ENCODE assay signal across 1 cellular context in the genomic region with DNA sequence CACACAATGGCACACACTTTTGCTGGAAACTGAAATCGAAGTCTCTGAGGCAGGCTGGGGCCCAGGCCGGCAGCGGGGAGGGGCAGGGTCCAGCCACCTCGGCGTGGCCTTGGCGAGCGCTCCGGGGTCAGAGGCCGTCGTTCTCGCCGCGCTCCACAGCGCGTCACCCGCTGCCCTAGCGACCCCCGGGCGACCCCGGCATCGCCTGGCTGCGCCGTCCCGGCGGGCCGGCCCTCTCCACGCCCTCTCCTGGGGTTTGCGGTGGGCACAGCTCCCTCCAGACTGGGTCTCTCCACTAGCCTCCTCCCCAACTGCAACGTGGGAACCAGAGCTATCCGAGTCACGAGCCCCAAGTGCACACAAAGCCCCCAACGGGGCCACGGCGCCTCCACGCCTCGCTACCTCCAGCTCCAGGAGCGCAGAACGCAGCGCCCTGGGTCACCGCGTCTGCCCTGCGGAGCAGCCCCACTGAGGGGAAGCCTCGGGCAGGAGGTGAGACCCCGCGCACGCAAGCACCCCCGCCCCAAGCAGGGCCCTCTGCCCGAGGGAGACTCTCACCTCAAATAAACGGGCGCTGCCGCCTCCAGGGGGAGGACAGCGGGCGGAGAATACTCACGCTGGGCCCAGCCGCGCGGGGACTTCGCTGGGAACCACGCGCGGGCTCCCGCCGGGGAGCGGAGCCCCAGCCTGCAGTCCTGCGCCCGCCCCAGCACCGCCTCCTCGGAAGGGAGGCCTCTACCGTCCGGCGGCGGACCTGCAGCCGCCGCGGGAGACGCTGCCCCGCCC.
TF ChIP-seq lines count a peak whose summit lies in the region.

No MANE protein-coding gene starts in this region.

TF ChIP-seq in HepG2, 621 proteins besides CTCF, POLR2A, EP300 and RAD21 (continued from another document and continues in another):
- no peak; the same call in 1 of the 2 replicates for TF ChIP-seq ZNF547 (CRISPR knock-in tag; IDR thresholded peaks at IDR 0.05)
- TF ChIP-seq ZNF33A (CRISPR knock-in tag; IDR thresholded peaks at IDR 0.05; ENCODE audit: borderline replicate concordance) = no peak
- peak; percentile 9; the same call in 1 of the 2 replicates for TF ChIP-seq IRX3 (CRISPR knock-in tag; IDR thresholded peaks at IDR 0.05; ENCODE audit: borderline replicate concordance, low read depth)
- no peak for TF ChIP-seq JUN (CRISPR knock-in tag; IDR thresholded peaks at IDR 0.05)
- no peak for TF ChIP-seq MBNL3 (CRISPR knock-in tag; conservative IDR thresholded peaks at IDR 0.05)
- 0 out of 2 replicates have a peak, but pooled peaks have one; percentile 71 for TF ChIP-seq ZNF790 (CRISPR knock-in tag; IDR thresholded peaks at IDR 0.05; ENCODE audit: borderline replicate concordance)
- peak; percentile 14; the same call in 1 of the 2 replicates for TF ChIP-seq ZNF121 (CRISPR knock-in tag; IDR thresholded peaks at IDR 0.05)
- TF ChIP-seq STAT5B (CRISPR knock-in tag; IDR thresholded peaks at IDR 0.05) = no peak
- peak; percentile 2; the same call in 1 of the 2 replicates for TF ChIP-seq REPIN1 (CRISPR knock-in tag; IDR thresholded peaks at IDR 0.05; ENCODE audit: borderline replicate concordance, low read depth)
- no peak for TF ChIP-seq ZNF703 (CRISPR knock-in tag; IDR thresholded peaks at IDR 0.05; ENCODE audit: borderline replicate concordance)
- no peak for TF ChIP-seq SP1 (IDR thresholded peaks at IDR 0.05)
- TF ChIP-seq SP1 (CRISPR knock-in tag; IDR thresholded peaks at IDR 0.05) = peak; percentile 56; the same call in 1 of the 2 replicates
- no peak for TF ChIP-seq THAP11 (CRISPR knock-in tag; IDR thresholded peaks at IDR 0.05)
- TF ChIP-seq STAG1 (CRISPR knock-in tag; IDR thresholded peaks at IDR 0.05) = no peak
- TF ChIP-seq SRSF1 (optimal IDR thresholded peaks at IDR 0.05; ENCODE audit: low read depth, low read length) = no peak
- TF ChIP-seq MEIS2 (CRISPR knock-in tag; IDR thresholded peaks at IDR 0.05) = peak; percentile 23; the same call in 1 of the 2 replicates
- TF ChIP-seq, protein P1, sequence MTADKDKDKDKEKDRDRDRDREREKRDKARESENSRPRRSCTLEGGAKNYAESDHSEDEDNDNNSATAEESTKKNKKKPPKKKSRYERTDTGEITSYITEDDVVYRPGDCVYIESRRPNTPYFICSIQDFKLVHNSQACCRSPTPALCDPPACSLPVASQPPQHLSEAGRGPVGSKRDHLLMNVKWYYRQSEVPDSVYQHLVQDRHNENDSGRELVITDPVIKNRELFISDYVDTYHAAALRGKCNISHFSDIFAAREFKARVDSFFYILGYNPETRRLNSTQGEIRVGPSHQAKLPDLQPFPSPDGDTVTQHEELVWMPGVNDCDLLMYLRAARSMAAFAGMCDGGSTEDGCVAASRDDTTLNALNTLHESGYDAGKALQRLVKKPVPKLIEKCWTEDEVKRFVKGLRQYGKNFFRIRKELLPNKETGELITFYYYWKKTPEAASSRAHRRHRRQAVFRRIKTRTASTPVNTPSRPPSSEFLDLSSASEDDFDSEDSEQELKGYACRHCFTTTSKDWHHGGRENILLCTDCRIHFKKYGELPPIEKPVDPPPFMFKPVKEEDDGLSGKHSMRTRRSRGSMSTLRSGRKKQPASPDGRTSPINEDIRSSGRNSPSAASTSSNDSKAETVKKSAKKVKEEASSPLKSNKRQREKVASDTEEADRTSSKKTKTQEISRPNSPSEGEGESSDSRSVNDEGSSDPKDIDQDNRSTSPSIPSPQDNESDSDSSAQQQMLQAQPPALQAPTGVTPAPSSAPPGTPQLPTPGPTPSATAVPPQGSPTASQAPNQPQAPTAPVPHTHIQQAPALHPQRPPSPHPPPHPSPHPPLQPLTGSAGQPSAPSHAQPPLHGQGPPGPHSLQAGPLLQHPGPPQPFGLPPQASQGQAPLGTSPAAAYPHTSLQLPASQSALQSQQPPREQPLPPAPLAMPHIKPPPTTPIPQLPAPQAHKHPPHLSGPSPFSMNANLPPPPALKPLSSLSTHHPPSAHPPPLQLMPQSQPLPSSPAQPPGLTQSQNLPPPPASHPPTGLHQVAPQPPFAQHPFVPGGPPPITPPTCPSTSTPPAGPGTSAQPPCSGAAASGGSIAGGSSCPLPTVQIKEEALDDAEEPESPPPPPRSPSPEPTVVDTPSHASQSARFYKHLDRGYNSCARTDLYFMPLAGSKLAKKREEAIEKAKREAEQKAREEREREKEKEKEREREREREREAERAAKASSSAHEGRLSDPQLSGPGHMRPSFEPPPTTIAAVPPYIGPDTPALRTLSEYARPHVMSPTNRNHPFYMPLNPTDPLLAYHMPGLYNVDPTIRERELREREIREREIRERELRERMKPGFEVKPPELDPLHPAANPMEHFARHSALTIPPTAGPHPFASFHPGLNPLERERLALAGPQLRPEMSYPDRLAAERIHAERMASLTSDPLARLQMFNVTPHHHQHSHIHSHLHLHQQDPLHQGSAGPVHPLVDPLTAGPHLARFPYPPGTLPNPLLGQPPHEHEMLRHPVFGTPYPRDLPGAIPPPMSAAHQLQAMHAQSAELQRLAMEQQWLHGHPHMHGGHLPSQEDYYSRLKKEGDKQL (CRISPR knock-in tag; IDR thresholded peaks at IDR 0.05; ENCODE audit: low read depth) = no peak
- TF ChIP-seq, protein P2, sequence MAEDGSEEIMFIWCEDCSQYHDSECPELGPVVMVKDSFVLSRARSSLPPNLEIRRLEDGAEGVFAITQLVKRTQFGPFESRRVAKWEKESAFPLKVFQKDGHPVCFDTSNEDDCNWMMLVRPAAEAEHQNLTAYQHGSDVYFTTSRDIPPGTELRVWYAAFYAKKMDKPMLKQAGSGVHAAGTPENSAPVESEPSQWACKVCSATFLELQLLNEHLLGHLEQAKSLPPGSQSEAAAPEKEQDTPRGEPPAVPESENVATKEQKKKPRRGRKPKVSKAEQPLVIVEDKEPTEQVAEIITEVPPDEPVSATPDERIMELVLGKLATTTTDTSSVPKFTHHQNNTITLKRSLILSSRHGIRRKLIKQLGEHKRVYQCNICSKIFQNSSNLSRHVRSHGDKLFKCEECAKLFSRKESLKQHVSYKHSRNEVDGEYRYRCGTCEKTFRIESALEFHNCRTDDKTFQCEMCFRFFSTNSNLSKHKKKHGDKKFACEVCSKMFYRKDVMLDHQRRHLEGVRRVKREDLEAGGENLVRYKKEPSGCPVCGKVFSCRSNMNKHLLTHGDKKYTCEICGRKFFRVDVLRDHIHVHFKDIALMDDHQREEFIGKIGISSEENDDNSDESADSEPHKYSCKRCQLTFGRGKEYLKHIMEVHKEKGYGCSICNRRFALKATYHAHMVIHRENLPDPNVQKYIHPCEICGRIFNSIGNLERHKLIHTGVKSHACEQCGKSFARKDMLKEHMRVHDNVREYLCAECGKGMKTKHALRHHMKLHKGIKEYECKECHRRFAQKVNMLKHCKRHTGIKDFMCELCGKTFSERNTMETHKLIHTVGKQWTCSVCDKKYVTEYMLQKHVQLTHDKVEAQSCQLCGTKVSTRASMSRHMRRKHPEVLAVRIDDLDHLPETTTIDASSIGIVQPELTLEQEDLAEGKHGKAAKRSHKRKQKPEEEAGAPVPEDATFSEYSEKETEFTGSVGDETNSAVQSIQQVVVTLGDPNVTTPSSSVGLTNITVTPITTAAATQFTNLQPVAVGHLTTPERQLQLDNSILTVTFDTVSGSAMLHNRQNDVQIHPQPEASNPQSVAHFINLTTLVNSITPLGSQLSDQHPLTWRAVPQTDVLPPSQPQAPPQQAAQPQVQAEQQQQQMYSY (CRISPR knock-in tag; IDR thresholded peaks at IDR 0.05) = no peak
- TF ChIP-seq, protein P3, sequence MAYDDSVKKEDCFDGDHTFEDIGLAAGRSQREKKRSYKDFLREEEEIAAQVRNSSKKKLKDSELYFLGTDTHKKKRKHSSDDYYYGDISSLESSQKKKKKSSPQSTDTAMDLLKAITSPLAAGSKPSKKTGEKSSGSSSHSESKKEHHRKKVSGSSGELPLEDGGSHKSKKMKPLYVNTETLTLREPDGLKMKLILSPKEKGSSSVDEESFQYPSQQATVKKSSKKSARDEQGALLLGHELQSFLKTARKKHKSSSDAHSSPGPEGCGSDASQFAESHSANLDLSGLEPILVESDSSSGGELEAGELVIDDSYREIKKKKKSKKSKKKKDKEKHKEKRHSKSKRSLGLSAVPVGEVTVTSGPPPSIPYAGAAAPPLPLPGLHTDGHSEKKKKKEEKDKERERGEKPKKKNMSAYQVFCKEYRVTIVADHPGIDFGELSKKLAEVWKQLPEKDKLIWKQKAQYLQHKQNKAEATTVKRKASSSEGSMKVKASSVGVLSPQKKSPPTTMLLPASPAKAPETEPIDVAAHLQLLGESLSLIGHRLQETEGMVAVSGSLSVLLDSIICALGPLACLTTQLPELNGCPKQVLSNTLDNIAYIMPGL (CRISPR knock-in tag; IDR thresholded peaks at IDR 0.05; ENCODE audit: borderline replicate concordance in 1 of 2, low read depth in 1 of 2) = peak; percentile 76 to 89; a peak in 3 of 4 replicates
- TF ChIP-seq HOXA7 (CRISPR knock-in tag; IDR thresholded peaks at IDR 0.05) = no peak
- TF ChIP-seq NAIF1 (CRISPR knock-in tag; IDR thresholded peaks at IDR 0.05; ENCODE audit: borderline replicate concordance) = no peak
- TF ChIP-seq, protein P4, sequence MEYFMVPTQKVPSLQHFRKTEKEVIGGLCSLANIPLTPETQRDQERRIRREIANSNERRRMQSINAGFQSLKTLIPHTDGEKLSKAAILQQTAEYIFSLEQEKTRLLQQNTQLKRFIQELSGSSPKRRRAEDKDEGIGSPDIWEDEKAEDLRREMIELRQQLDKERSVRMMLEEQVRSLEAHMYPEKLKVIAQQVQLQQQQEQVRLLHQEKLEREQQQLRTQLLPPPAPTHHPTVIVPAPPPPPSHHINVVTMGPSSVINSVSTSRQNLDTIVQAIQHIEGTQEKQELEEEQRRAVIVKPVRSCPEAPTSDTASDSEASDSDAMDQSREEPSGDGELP (IDR thresholded peaks at IDR 0.05; ENCODE audit: borderline replicate concordance, low read depth) = no peak
- 0 out of 2 replicates have a peak, but pooled peaks have one; percentile 41 for TF ChIP-seq ZNF746 (CRISPR knock-in tag; IDR thresholded peaks at IDR 0.05)
- TF ChIP-seq NR3C1 (CRISPR knock-in tag; IDR thresholded peaks at IDR 0.05) = no peak
- TF ChIP-seq, protein P5, sequence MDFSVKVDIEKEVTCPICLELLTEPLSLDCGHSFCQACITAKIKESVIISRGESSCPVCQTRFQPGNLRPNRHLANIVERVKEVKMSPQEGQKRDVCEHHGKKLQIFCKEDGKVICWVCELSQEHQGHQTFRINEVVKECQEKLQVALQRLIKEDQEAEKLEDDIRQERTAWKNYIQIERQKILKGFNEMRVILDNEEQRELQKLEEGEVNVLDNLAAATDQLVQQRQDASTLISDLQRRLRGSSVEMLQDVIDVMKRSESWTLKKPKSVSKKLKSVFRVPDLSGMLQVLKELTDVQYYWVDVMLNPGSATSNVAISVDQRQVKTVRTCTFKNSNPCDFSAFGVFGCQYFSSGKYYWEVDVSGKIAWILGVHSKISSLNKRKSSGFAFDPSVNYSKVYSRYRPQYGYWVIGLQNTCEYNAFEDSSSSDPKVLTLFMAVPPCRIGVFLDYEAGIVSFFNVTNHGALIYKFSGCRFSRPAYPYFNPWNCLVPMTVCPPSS (IDR thresholded peaks at IDR 0.05) = no peak
- TF ChIP-seq IRF2 (CRISPR knock-in tag; IDR thresholded peaks at IDR 0.05) = peak; percentile 34
- TF ChIP-seq ARHGAP35 (CRISPR knock-in tag; IDR thresholded peaks at IDR 0.05; ENCODE audit: borderline replicate concordance) = no peak
- no peak for TF ChIP-seq DNMT3B (CRISPR knock-in tag; conservative IDR thresholded peaks at IDR 0.05)
- TF ChIP-seq, protein P6, sequence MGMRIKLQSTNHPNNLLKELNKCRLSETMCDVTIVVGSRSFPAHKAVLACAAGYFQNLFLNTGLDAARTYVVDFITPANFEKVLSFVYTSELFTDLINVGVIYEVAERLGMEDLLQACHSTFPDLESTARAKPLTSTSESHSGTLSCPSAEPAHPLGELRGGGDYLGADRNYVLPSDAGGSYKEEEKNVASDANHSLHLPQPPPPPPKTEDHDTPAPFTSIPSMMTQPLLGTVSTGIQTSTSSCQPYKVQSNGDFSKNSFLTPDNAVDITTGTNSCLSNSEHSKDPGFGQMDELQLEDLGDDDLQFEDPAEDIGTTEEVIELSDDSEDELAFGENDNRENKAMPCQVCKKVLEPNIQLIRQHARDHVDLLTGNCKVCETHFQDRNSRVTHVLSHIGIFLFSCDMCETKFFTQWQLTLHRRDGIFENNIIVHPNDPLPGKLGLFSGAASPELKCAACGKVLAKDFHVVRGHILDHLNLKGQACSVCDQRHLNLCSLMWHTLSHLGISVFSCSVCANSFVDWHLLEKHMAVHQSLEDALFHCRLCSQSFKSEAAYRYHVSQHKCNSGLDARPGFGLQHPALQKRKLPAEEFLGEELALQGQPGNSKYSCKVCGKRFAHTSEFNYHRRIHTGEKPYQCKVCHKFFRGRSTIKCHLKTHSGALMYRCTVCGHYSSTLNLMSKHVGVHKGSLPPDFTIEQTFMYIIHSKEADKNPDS (CRISPR knock-in tag; IDR thresholded peaks at IDR 0.05) = no peak
- TF ChIP-seq, protein P7, sequence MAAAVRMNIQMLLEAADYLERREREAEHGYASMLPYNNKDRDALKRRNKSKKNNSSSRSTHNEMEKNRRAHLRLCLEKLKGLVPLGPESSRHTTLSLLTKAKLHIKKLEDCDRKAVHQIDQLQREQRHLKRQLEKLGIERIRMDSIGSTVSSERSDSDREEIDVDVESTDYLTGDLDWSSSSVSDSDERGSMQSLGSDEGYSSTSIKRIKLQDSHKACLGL (CRISPR knock-in tag; IDR thresholded peaks at IDR 0.05) = peak; percentile 79
- TF ChIP-seq, protein P8, sequence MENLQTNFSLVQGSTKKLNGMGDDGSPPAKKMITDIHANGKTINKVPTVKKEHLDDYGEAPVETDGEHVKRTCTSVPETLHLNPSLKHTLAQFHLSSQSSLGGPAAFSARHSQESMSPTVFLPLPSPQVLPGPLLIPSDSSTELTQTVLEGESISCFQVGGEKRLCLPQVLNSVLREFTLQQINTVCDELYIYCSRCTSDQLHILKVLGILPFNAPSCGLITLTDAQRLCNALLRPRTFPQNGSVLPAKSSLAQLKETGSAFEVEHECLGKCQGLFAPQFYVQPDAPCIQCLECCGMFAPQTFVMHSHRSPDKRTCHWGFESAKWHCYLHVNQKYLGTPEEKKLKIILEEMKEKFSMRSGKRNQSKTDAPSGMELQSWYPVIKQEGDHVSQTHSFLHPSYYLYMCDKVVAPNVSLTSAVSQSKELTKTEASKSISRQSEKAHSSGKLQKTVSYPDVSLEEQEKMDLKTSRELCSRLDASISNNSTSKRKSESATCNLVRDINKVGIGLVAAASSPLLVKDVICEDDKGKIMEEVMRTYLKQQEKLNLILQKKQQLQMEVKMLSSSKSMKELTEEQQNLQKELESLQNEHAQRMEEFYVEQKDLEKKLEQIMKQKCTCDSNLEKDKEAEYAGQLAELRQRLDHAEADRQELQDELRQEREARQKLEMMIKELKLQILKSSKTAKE (CRISPR knock-in tag; IDR thresholded peaks at IDR 0.05; ENCODE audit: borderline replicate concordance) = no peak
- peak; percentile 55; the same call in 1 of the 2 replicates for TF ChIP-seq ZNF616 (CRISPR knock-in tag; IDR thresholded peaks at IDR 0.05; ENCODE audit: low read depth)
- no peak for TF ChIP-seq ZNF878 (CRISPR knock-in tag; IDR thresholded peaks at IDR 0.05)
- no peak for TF ChIP-seq NCOR1 (IDR thresholded peaks at IDR 0.05; ENCODE audit: borderline replicate concordance, low read length)
- TF ChIP-seq ZNF10 (CRISPR knock-in tag; IDR thresholded peaks at IDR 0.05; ENCODE audit: borderline replicate concordance, low read depth) = no peak
- TF ChIP-seq PHF21A (CRISPR knock-in tag; IDR thresholded peaks at IDR 0.05) = peak; percentile 25; the same call in 1 of the 2 replicates
- TF ChIP-seq ZNF614 (CRISPR knock-in tag; IDR thresholded peaks at IDR 0.05; ENCODE audit: borderline replicate concordance) = no peak
- no peak for TF ChIP-seq ZNF644 (CRISPR knock-in tag; IDR thresholded peaks at IDR 0.05; ENCODE audit: low read depth)
- TF ChIP-seq ZNF549 (CRISPR knock-in tag; IDR thresholded peaks at IDR 0.05) = no peak
